Comparison of ENCODE assay signal across 30 cellular contexts in the genomic region with DNA sequence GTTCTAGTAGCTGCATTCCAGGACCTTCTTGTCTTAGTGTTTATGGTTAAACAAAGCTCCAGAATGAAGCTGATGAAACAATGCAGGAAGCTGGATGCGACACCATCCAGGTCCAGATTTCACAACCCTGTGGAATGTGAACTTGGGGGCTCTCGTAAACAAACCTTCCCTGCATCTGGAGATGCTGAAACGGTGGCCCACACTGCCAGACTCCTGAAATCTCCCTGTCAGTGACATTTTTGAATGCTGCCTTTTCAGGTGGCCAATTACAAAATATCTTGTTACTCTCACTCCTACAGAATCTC. TPM values are rescaled to one million over a fixed set of nuclear protein-coding genes. Genes with fewer than 3 reads are reported as not detected.
"Had no signal": no experiment of that assay in that cellular context is flagged by ENCODE, and none has a peak within 500 bp of the region (broad histone marks: within the 10 kb centered on the region; RNA-seq: fewer than 3 reads in every experiment).

No MANE protein-coding gene starts in this region.

- H3K4me1 Mint-ChIP-seq: activated CD8-positive, alpha-beta memory T cell treated with anti-CD3 and anti-CD28 coated beads, Interleukin-2, amount 10 ng/mL, durations not matched to agents 7 days and 5 days; activated naive CD8-positive, alpha-beta T cell treated with anti-CD3 and anti-CD28 coated beads, Interleukin-2, amount 50 U/mL, for 24 hours had no signal

- H3K9me3 Mint-ChIP-seq: activated naive CD8-positive, alpha-beta T cell treated with anti-CD3 and anti-CD28 coated beads, Interleukin-2, amount 50 U/mL, for 24 hours had no signal

- H3K27me3 ChIP-seq: ascending aorta, body of pancreas had no signal

- H3K27ac ChIP-seq: ascending aorta, body of pancreas, SJSA1 had no signal

- ATAC-seq: activated CD8-positive, alpha-beta memory T cell treated with anti-CD3 and anti-CD28 coated beads, Interleukin-2, amount 10 ng/mL, durations not matched to agents 7 days and 5 days; activated naive CD4-positive, alpha-beta T cell treated with anti-CD3 and anti-CD28 coated beads, Interleukin-2, amount 50 U/mL, for 72 hours; activated naive CD8-positive, alpha-beta T cell treated with anti-CD3 and anti-CD28 coated beads, Interleukin-2, amount 50 U/mL, for 24 hours; body of pancreas; Panc1; Right ventricle myocardium inferior; SK-N-SH treated with all-trans-retinoic acid at 6 μM for 48 hours had no signal

- H3K4me1 ChIP-seq: ascending aorta, body of pancreas, SJSA1 had no signal

- H3K4me3 Mint-ChIP-seq: activated CD8-positive, alpha-beta memory T cell treated with anti-CD3 and anti-CD28 coated beads, Interleukin-2, amount 10 ng/mL, durations not matched to agents 7 days and 5 days; activated naive CD8-positive, alpha-beta T cell treated with anti-CD3 and anti-CD28 coated beads, Interleukin-2, amount 50 U/mL, for 24 hours; activated T-cell treated with anti-CD3 and anti-CD28 coated beads, Interleukin-2, amount 50 U/mL, for 24 hours; T-helper 2 cell treated with Interferon-gamma antibody and Interleukin-4, amounts not matched to agents 5 μg/mL and 100 μg/mL, for 36 hours had no signal

- H3K36me3 Mint-ChIP-seq: activated CD8-positive, alpha-beta memory T cell treated with anti-CD3 and anti-CD28 coated beads, Interleukin-2, amount 10 ng/mL, durations not matched to agents 7 days and 5 days; activated naive CD4-positive, alpha-beta T cell treated with anti-CD3 and anti-CD28 coated beads, Interleukin-2, amount 50 U/mL, for 72 hours had no signal

- DNase-seq: activated CD4-positive, alpha-beta T cell treated with anti-CD3 and anti-CD28 coated beads for 48 hours; activated CD4-positive, alpha-beta T cell treated with anti-CD3 and anti-CD28 coated beads, Interleukin-2, amount 50 U/mL, for 48 hours; activated CD8-positive, alpha-beta memory T cell treated with anti-CD3 and anti-CD28 coated beads, Interleukin-2, amount 10 ng/mL, durations not matched to agents 7 days and 5 days; activated naive CD4-positive, alpha-beta T cell treated with Interleukin-2 at 50 U/mL for 16 hours; activated naive CD8-positive, alpha-beta T cell treated with anti-CD3 and anti-CD28 coated beads, Interleukin-2, amount 50 U/mL, for 24 hours; amniotic stem cell; KG1; NCI-H1092; NCI-H1417 treated with DMSO at 0.1 percent for 48 hours; NCI-H1694 treated with DMSO at 0.1 percent for 48 hours; NCI-H2029 treated with DMSO at 0.1 percent for 48 hours; NCI-H345; NCI-H510A; NCI-H526 treated with DMSO at 0.1 percent for 48 hours; NCI-H82; NK-92 treated with Interleukin-12 subunit alpha and Interleukin-12 subunit beta, amount 100 ng/mL, for 24 hours; OCI-M1; SW 1271 had no signal

- H3K27ac Mint-ChIP-seq: activated CD8-positive, alpha-beta memory T cell treated with anti-CD3 and anti-CD28 coated beads, Interleukin-2, amount 10 ng/mL, durations not matched to agents 7 days and 5 days; activated naive CD4-positive, alpha-beta T cell treated with anti-CD3 and anti-CD28 coated beads, Interleukin-2, amount 50 U/mL, for 72 hours; activated naive CD8-positive, alpha-beta T cell treated with anti-CD3 and anti-CD28 coated beads, Interleukin-2, amount 50 U/mL, for 24 hours; activated T-cell treated with anti-CD3 and anti-CD28 coated beads, Interleukin-2, amount 50 U/mL, for 24 hours; T-helper 2 cell treated with Interferon-gamma antibody and Interleukin-4, amounts not matched to agents 5 μg/mL and 100 μg/mL, for 36 hours had no signal

- H3K36me3 ChIP-seq: SJSA1 had no signal

- H3K9me3 ChIP-seq: ascending aorta, body of pancreas, SJSA1 had no signal

- H3K4me3 ChIP-seq: ascending aorta, body of pancreas, SJSA1 had no signal

RNA-seq across cellular contexts. Expression of gene VIPR2, which starts 18.8 kb away (rescaled TPM):
- total RNA-seq: bronchial epithelial cell, LHCN-M2, M059J, SJSA1 had no signal
